ENCODE assay signal across 11 cellular contexts in the genomic region with DNA sequence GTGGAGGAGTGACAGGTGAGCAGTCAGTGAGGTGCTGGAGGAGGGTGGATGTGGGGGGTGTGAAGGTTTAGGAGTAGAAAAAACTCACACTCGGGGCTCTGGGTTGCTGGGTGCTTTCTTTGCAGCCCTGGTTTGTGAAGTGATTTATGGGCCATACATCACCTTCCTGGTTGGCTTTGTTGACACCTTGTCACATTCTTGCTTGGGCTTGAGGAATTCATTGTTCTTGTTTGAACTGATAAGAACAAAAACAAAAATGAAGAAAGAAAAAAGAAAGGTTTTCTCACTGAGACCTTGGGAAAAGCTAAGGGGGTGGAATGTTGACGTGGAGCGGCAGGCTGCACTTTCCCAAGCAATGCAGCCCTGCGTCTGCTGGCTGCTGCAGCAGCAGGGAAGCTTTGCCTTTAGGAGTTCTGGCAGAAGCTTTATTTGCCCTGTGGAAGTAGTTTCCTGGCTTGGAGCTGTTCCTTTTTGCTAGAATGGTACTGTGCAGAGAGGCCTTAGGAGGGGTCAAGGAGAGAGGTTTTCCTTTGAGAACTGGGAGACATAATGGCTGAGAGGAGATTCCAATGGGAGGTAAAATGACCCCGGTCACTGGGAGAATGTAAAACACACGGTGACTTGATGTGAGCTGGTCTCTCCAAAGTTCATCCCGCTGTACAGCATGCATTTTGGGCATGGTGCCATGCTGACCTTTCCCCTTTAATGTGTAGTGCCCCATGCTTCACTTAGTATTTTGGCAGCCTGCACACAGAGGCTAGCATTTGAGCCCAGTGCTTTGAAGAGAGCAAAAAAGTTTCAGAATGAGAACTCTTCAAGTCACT. TPM values are rescaled to one million over a fixed set of nuclear protein-coding genes. Genes with fewer than 3 reads are reported as not detected.
DNase-seq lines count a peak whose midpoint lies in the region; ATAC-seq and TF ChIP-seq lines count a peak whose summit lies in the region.
"Had no signal": no experiment of that assay in that cellular context is flagged by ENCODE, and none has a peak within 500 bp of the region (broad histone marks: within the 10 kb centered on the region; RNA-seq: fewer than 3 reads in every experiment).

No MANE protein-coding gene starts in this region.

- no peak overlapping the region for H3K4ac ChIP-seq in mesendoderm (ENCODE audit: low read depth, low read length)

- H4K8ac ChIP-seq in mesendoderm (ENCODE audit: low read depth, low read length) = no peak overlapping the region

- peak overlapping the region; percentile 40 for H3K9ac ChIP-seq in mesendoderm (ENCODE audit: low read length)

- H3K79me2 ChIP-seq in mesendoderm (ENCODE audit: control insufficient read depth, insufficient read depth, low read length) = no peaks in the 10 kb centered on the region

- H3K4me1 ChIP-seq in Caco-2 (peaks cover 51% of the 10 kb centered on the region), mesendoderm (ENCODE audit: control insufficient read depth, low read depth, low read length) (peaks cover 11% of the 10 kb centered on the region), spleen (peaks cover under 1 to 17% (median 8%) of the 10 kb centered on the region in 6 donors)

- no peak; the same call in 1 of the 2 replicates for TF ChIP-seq RAD21 in Ishikawa (IDR thresholded peaks at IDR 0.05; ENCODE audit: low read depth)

- H3K23ac ChIP-seq in mesendoderm (ENCODE audit: low read length) = no peak overlapping the region

- no peaks in the 10 kb centered on the region; the same call in 1 of the 2 replicates for H3K36me3 ChIP-seq in Caco-2 (ENCODE audit: control insufficient read depth, insufficient read depth, low read length)
- H3K36me3 ChIP-seq in mesendoderm (ENCODE audit: control insufficient read depth, insufficient read depth, low read length) = no peaks in the 10 kb centered on the region
- no peaks in the 10 kb centered on the region for H3K36me3 ChIP-seq in spleen

- peak; percentile 78 to 85 for DNase-seq in Caco-2
- peak; percentile 58 for DNase-seq in ecto neural progenitor cell (ENCODE audit: low spot score)
- peak; percentile 90 for DNase-seq in mesendoderm
- DNase-seq in spleen = no peak
- DNase-seq: activated effector memory CD4-positive, alpha-beta T cell treated with anti-CD3 and anti-CD28 coated beads, Interleukin-2, amount 50 U/mL, for 16 hours; NCI-H510A; stimulated activated naive CD4-positive, alpha-beta T cell had no signal

- H3K36me3 Mint-ChIP-seq in Caco-2 (ENCODE audit: insufficient read depth, unreplicated experiment) = peaks cover 8% of the 10 kb centered on the region

- ATAC-seq in HG03521 (IDR thresholded peaks at IDR 0.05; ENCODE audit: unreplicated experiment) (no peak), GM18505 (IDR thresholded peaks at IDR 0.05; ENCODE audit: unreplicated experiment) (no peak), GM21576 (IDR thresholded peaks at IDR 0.05; ENCODE audit: unreplicated experiment) (no peak)

- H4K5ac ChIP-seq in mesendoderm (ENCODE audit: low read length) = no peak overlapping the region

- no peak overlapping the region for H3K4me2 ChIP-seq in mesendoderm (ENCODE audit: low read length)

- H3K27me3 ChIP-seq in Caco-2 (replicated peaks; ENCODE audit: control insufficient read depth, insufficient read depth, low read length) (no peaks in the 10 kb centered on the region), mesendoderm (ENCODE audit: insufficient read depth, low read length, poor library complexity) (no peaks in the 10 kb centered on the region), spleen (replicated peaks in 1 of 7) (peaks cover 0 to 22% (median 6%) of the 10 kb centered on the region in 7 donors)

- TF ChIP-seq POLR2A in GM18505 (IDR thresholded peaks at IDR 0.05; ENCODE audit: borderline replicate concordance, extremely low read depth, insufficient read depth, insufficient read length) (no peak), spleen (IDR thresholded peaks at IDR 0.05) (no peak)

- H3K4me3 ChIP-seq in Caco-2 (ENCODE audit: low read depth, low read length) (peak overlapping the region; percentile 17), mesendoderm (ENCODE audit: low read length) (no peak overlapping the region), spleen (no peak overlapping the region)

- CTCF ChIA-PET in Caco-2 (lab: Charles Lee) = interaction anchor here (0.6 to 2.2 kb wide), 5 partner anchors 55 to 572 kb away, joined by 3 to 7 read pairs (median 6); no protein-coding TSS in a partner anchor

- no peak overlapping the region for H2BK15ac ChIP-seq in mesendoderm (replicated peaks; ENCODE audit: low read depth)

- H3K9me3 ChIP-seq in Caco-2 (no peaks in the 10 kb centered on the region), spleen (no peaks in the 10 kb centered on the region)

- H3K27ac ChIP-seq in mesendoderm (ENCODE audit: low read depth, low read length) (peak overlapping the region; percentile 52), spleen (no peak overlapping the region)

- WGBS in mesendoderm (ENCODE audit: extremely low coverage, insufficient coverage, low lambda C conversion rate) = no CpG with 5 or more reads among the region's 7 CpGs
- 44 to 61% (median 52%) methylated on average over 7 of the region's 7 CpGs for WGBS in spleen, 5 donors

- TF ChIP-seq EP300 in Ishikawa (IDR thresholded peaks at IDR 0.05; ENCODE audit: borderline replicate concordance) = peak; percentile 92

- H3K56ac ChIP-seq in mesendoderm (ENCODE audit: low read length) = peak overlapping the region; percentile 76

- H3K4me3 Mint-ChIP-seq in Caco-2 (ENCODE audit: unreplicated experiment) = peak overlapping the region; percentile 75

- H3K4me1 Mint-ChIP-seq in Caco-2 (ENCODE audit: low read depth, unreplicated experiment) = peaks cover 41% of the 10 kb centered on the region

- H3K79me1 ChIP-seq in mesendoderm (ENCODE audit: low read length) = peaks cover 2% of the 10 kb centered on the region

- H3K9me3 Mint-ChIP-seq in Caco-2 (ENCODE audit: unreplicated experiment) = peaks cover 6% of the 10 kb centered on the region

- no peak overlapping the region for H3K18ac ChIP-seq in mesendoderm (ENCODE audit: low read length)

- TF ChIP-seq CTCF in Caco-2 (IDR thresholded peaks at IDR 0.05; ENCODE audit: insufficient read depth in 1 of 2, low read depth in 1 of 2, low read length in 1 of 2, severe bottlenecking in 1 of 2, unreplicated experiment in 1 of 2) (no peak), spleen (IDR thresholded peaks at IDR 0.05 in 8 of 11, conservative IDR thresholded peaks at IDR 0.05 in 3 of 11) (no peak)

- POLR2A ChIA-PET in Caco-2 (lab: Charles Lee) = no interaction called here

- no peak overlapping the region for H2AK5ac ChIP-seq in mesendoderm (ENCODE audit: low read length)

- H2BK120ac ChIP-seq in mesendoderm (ENCODE audit: low read depth, low read length) = no peak overlapping the region

- H3K27ac Mint-ChIP-seq in Caco-2 (ENCODE audit: unreplicated experiment) = peak overlapping the region; percentile 79

- intact Hi-C loops in Caco-2 (cut with micrococcal nuclease; ENCODE audit: unreplicated experiment) (loop anchor here (1.0 to 10.0 kb wide), 6 partner anchors 18 to 275 kb away; partner anchors contain the start of gene HMGA2), spleen (cut with DNase I; ENCODE audit: low total_unique reads) (no loop called here)

- no peaks in the 10 kb centered on the region for H3K27me3 Mint-ChIP-seq in Caco-2 (ENCODE audit: insufficient read depth, unreplicated experiment)

- no TSS peak for BruUV-seq in Caco-2 (replicated peaks; lab: Mats Ljungman, UMichigan)

- H2BK5ac ChIP-seq in mesendoderm (ENCODE audit: low read length) = peak overlapping the region; percentile 64

TF ChIP-seq in Ishikawa, 13 proteins besides CTCF, POLR2A, EP300 and RAD21 (continues in another document):
- TF ChIP-seq TCF12 (IDR thresholded peaks at IDR 0.05; ENCODE audit: low read depth) (peak; percentile 94), TAF1 (IDR thresholded peaks at IDR 0.05; ENCODE audit: low read depth) (0 out of 2 replicates have a peak, but pooled peaks have one; percentile 34), CREB1 (IDR thresholded peaks at IDR 0.05; ENCODE audit: low read depth) (no peak), REST (IDR thresholded peaks at IDR 0.05; ENCODE audit: low read depth) (no peak), ZBTB7A (IDR thresholded peaks at IDR 0.05; ENCODE audit: low read depth) (no peak), EGR1 (IDR thresholded peaks at IDR 0.05) (no peak), FOXM1 (IDR thresholded peaks at IDR 0.05; ENCODE audit: borderline replicate concordance, low read depth) (peak; percentile 81; the same call in 1 of the 2 replicates), NFIC (IDR thresholded peaks at IDR 0.05) (peak; percentile 73), TEAD4 (IDR thresholded peaks at IDR 0.05) (peak; percentile 97), CEBPB (IDR thresholded peaks at IDR 0.05) (peak; percentile 52; the same call in 1 of the 2 replicates)
- TF ChIP-seq, protein P1, sequence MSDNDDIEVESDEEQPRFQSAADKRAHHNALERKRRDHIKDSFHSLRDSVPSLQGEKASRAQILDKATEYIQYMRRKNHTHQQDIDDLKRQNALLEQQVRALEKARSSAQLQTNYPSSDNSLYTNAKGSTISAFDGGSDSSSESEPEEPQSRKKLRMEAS (IDR thresholded peaks at IDR 0.05) = peak; percentile 49

RNA-seq across cellular contexts. Expression of gene HMGA2, which starts 52.8 kb away (rescaled TPM):
- total RNA-seq in Caco-2 (2022) (36.7 and 38.8 TPM in 2 replicates), spleen (under 1 TPM in 2 of 7 donors, not detected in 5; 0.09 to 0.30 TPM)
- 80.1 TPM for polyA plus RNA-seq in mesendoderm (2013, experiment 1 of 2)
- 82.1 TPM for polyA plus RNA-seq in mesendoderm (2013, experiment 2 of 2)
- under 1 TPM in 2 of 3 donors, not detected in 1; 0.03 to 0.06 TPM for polyA plus RNA-seq in spleen

Comparison
In these comparisons a context has a peak if more than half of its experiments do, and no peak if none do; other contexts are left out.
1. RNA of gene HMGA2, which starts 52.8 kb away (total RNA-seq): 36.7 to 38.8 TPM in Caco-2; 0.09 to 0.30 TPM in spleen; every median in the first group is over 10 times any median in the second.